In the genomic region with DNA sequence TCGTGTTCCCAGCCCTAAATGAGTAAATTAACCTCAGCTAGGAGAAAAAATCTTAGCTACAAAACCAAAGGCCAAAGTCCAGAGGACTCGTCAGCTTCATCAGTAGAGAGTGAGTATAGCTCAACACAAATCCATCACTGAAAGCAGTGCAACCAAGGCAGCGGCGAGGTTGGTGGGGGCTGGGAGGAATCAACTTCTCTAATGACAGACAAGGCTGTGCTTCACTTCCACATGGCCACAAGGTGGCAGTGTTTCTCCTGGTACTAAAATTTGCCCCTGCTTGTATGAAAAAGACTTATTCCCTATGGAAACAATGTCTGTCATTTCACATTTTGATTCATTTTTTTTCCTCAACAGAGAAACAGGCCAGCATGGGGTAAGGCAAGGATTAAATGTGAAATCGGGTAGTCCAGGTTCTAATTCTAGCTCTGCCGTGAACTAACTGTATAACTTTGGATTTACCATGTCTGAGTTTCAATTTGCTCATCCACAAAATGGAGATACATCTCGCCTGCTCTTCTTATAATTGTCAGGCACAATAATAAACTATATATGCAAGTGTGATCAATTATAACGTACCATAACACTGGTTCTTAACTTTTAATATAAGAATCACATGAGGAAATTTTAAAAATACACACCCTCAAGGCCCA, we compare ENCODE assay signal across 8 cellular contexts. TPM values are rescaled to one million over a fixed set of nuclear protein-coding genes. Genes with fewer than 3 reads are reported as not detected.
DNase-seq lines count a peak whose midpoint lies in the region; ATAC-seq lines count a peak whose summit lies in the region.

No MANE protein-coding gene starts in this region.

- no peaks in the 10 kb centered on the region for H3K27me3 Mint-ChIP-seq in activated T-helper 2 cell treated with anti-CD3 and anti-CD28 coated beads, Interferon-gamma antibody, Interleukin-2, Interleukin-4, amounts not matched to agents 10 μg/mL and 5 μg/mL and 100 μg/mL, durations not matched to agents 14 hours and 24 hours and 36 hours (ENCODE audit: low read depth)

- H3K36me3 Mint-ChIP-seq in activated T-helper 2 cell treated with anti-CD3 and anti-CD28 coated beads, Interferon-gamma antibody, Interleukin-2, Interleukin-4, amounts not matched to agents 10 μg/mL and 5 μg/mL and 100 μg/mL, durations not matched to agents 14 hours and 24 hours and 36 hours (ENCODE audit: low read depth): no peaks in the 10 kb centered on the region

- peaks cover 38% of the 10 kb centered on the region for H3K4me1 Mint-ChIP-seq in activated T-helper 2 cell treated with anti-CD3 and anti-CD28 coated beads, Interferon-gamma antibody, Interleukin-2, Interleukin-4, amounts not matched to agents 10 μg/mL and 5 μg/mL and 100 μg/mL, durations not matched to agents 14 hours and 24 hours and 36 hours (ENCODE audit: low read depth)

- no peak for ATAC-seq in HG03159 (IDR thresholded peaks at IDR 0.05; ENCODE audit: unreplicated experiment)

- no peak overlapping the region for H3K27ac Mint-ChIP-seq in activated T-helper 2 cell treated with anti-CD3 and anti-CD28 coated beads, Interferon-gamma antibody, Interleukin-2, Interleukin-4, amounts not matched to agents 10 μg/mL and 5 μg/mL and 100 μg/mL, durations not matched to agents 14 hours and 24 hours and 36 hours

- no peak overlapping the region for H3K4me3 Mint-ChIP-seq in activated T-helper 2 cell treated with anti-CD3 and anti-CD28 coated beads, Interferon-gamma antibody, Interleukin-2, Interleukin-4, amounts not matched to agents 10 μg/mL and 5 μg/mL and 100 μg/mL, durations not matched to agents 14 hours and 24 hours and 36 hours (ENCODE audit: low read depth)

- peak; percentile 72 for DNase-seq in DMS114 treated with DMSO at 0.1 percent for 48 hours (lab: John Stamatoyannopoulos, UW; ENCODE audit: unreplicated experiment)
- DNase-seq in KG1 (lab: John Stamatoyannopoulos, UW): peak; percentile 39
- peak; percentile 59 for DNase-seq in RPMI8226
- DNase-seq in activated T-helper 2 cell treated with anti-CD3 and anti-CD28 coated beads, Interferon-gamma antibody, Interleukin-2, Interleukin-4, amounts not matched to agents 10 μg/mL and 5 μg/mL and 100 μg/mL, durations not matched to agents 14 hours and 24 hours and 36 hours (ENCODE audit: low spot score): peak; percentile 48
- DNase-seq in foreskin melanocyte: peak; percentile 63
- peak; percentile 39 for DNase-seq in occipital lobe (lab: John Stamatoyannopoulos, UW)
- DNase-seq in superior temporal gyrus (ENCODE audit: extremely low spot score): peak; percentile 95

- no peaks in the 10 kb centered on the region for H3K9me3 Mint-ChIP-seq in activated T-helper 2 cell treated with anti-CD3 and anti-CD28 coated beads, Interferon-gamma antibody, Interleukin-2, Interleukin-4, amounts not matched to agents 10 μg/mL and 5 μg/mL and 100 μg/mL, durations not matched to agents 14 hours and 24 hours and 36 hours

- intact Hi-C loops in activated T-helper 2 cell treated with anti-CD3 and anti-CD28 coated beads, Interferon-gamma antibody, Interleukin-2, Interleukin-4, amounts not matched to agents 10 μg/mL and 5 μg/mL and 100 μg/mL, durations not matched to agents 14 hours and 24 hours and 36 hours (cut with micrococcal nuclease): loop anchor here (1.0 to 5.0 kb wide), 4 partner anchors 38 to 183 kb away; a partner anchor contains a TSS

RNA-seq across cellular contexts. Expression of a gene that starts 39.3 kb away (rescaled TPM):
- 20.7 and 22.5 TPM in 2 replicates for total RNA-seq in activated T-helper 2 cell treated with anti-CD3 and anti-CD28 coated beads, Interferon-gamma antibody, Interleukin-2, Interleukin-4, amounts not matched to agents 10 μg/mL and 5 μg/mL and 100 μg/mL, durations not matched to agents 14 hours and 24 hours and 36 hours
- total RNA-seq in occipital lobe: 2.2 TPM

Comparison
In these comparisons a context has a peak if more than half of its experiments do, and no peak if none do; other contexts are left out.
1. DNase-seq: peak in every context shown above with its lines; median percentile 95 in superior temporal gyrus; 72 in DMS114 treated with DMSO at 0.1 percent for 48 hours; 63 in foreskin melanocyte; 59 in RPMI8226; 48 in activated T-helper 2 cell treated with anti-CD3 and anti-CD28 coated beads, Interferon-gamma antibody, Interleukin-2, Interleukin-4, amounts not matched to agents 10 μg/mL and 5 μg/mL and 100 μg/mL, durations not matched to agents 14 hours and 24 hours and 36 hours; 39 in KG1; 39 in occipital lobe.